Comparison of ENCODE assay signal across 11 cellular contexts in genomic region chr11:123196060-123196714, GRCh38. TPM values are rescaled to one million over a fixed set of nuclear protein-coding genes. Genes with fewer than 3 reads are reported as not detected.
A peak's percentile ranks its signal among the peaks of the same experiment; 100 is the strongest.
DNase-seq lines count a peak whose midpoint lies in the region; ATAC-seq, FAIRE-seq and TF ChIP-seq lines count a peak whose summit lies in the region.
"Had no signal": no experiment of that assay in that cellular context is flagged by ENCODE, and none has a peak within 500 bp of the region (broad histone marks: within the 10 kb centered on the region; RNA-seq: fewer than 3 reads in every experiment).

No MANE protein-coding gene starts in this region.

- no peaks in the 10 kb centered on the region for H3K36me3 Mint-ChIP-seq in activated T-cell treated with anti-CD3 and anti-CD28 coated beads, Interleukin-2, amount 50 U/mL, for 24 hours (ENCODE audit: low read depth)

- peaks cover 27% of the 10 kb centered on the region for H3K4me1 Mint-ChIP-seq in activated T-cell treated with anti-CD3 and anti-CD28 coated beads, Interleukin-2, amount 50 U/mL, for 24 hours (ENCODE audit: low read depth)

- H3K9me3 ChIP-seq in K562 (replicated peaks; ENCODE audit: control insufficient read depth, insufficient read depth, low read depth, low read length) (no peaks in the 10 kb centered on the region), testis (no peaks in the 10 kb centered on the region)

- peak; percentile 40 for DNase-seq in activated T-cell treated with anti-CD3 and anti-CD28 coated beads, Interleukin-2, amount 50 U/mL, for 24 hours
- no peak for DNase-seq in activated T-cell treated with anti-CD3 and anti-CD28 coated beads, Interleukin-2, amount 50 U/mL, for 1 hour
- no peak for DNase-seq in K562 (ENCODE audit: extremely low read depth in 1 of 4, low spot score in 3 of 4)
- peak; percentile 43 for DNase-seq in iPS-NIHi11 (ENCODE audit: low spot score)
- no peak for DNase-seq in testis
- no peak for DNase-seq in C1 segment of cervical spinal cord (lab: John Stamatoyannopoulos, UW)
- DNase-seq: brain microvascular endothelial cell, hippocampal formation, NCI-H1417 treated with DMSO at 0.1 percent for 48 hours had no signal

- TF ChIP-seq CTCF in K562 (IDR thresholded peaks at IDR 0.05 in 2 of 3, conservative IDR thresholded peaks at IDR 0.05 in 1 of 3; ENCODE audit: insufficient read depth in 2 of 3, low read depth in 1 of 3, low read length in 3 of 3), result no peak
- no peak for TF ChIP-seq CTCF in testis (IDR thresholded peaks at IDR 0.05)

- H3K4me3 Mint-ChIP-seq in activated T-cell treated with anti-CD3 and anti-CD28 coated beads, Interleukin-2, amount 50 U/mL, for 24 hours, result peak overlapping the region; percentile 60

- TF ChIP-seq POLR2A in K562 (conservative IDR thresholded peaks at IDR 0.05) (no peak), testis (IDR thresholded peaks at IDR 0.05) (no peak)

- no peaks in the 10 kb centered on the region for H3K36me3 ChIP-seq in K562 (ENCODE audit: control insufficient read depth, insufficient read depth, low read length)
- H3K36me3 ChIP-seq in testis (ENCODE audit: low read depth, missing control alignments), result no peaks in the 10 kb centered on the region
- H3K36me3 ChIP-seq: brain microvascular endothelial cell had no signal

- no peaks in the 10 kb centered on the region for H3K9me1 ChIP-seq in K562 (ENCODE audit: control insufficient read depth, insufficient read depth, low read length)

- no peak overlapping the region for H3K9ac ChIP-seq in K562 (ENCODE audit: insufficient read depth in 1 of 2, low read depth in 2 of 2, low read length in 2 of 2)

- peaks cover 0 to 5% of the 10 kb centered on the region in 2 experiments; a peak in 1 of 5 replicates for H3K4me1 ChIP-seq in K562 (replicated peaks in 1 of 2; ENCODE audit: control insufficient read depth in 2 of 2, insufficient read depth in 2 of 2, low read length in 2 of 2)
- no peaks in the 10 kb centered on the region for H3K4me1 ChIP-seq in testis

- whole genome bisulfite sequencing in K562 (ENCODE audit: insufficient coverage, low coverage, missing lambda C conversion rate), result 2% methylated on average over 24 of the region's 34 CpGs
- 31 to 51% methylated on average over 9 to 24 of the region's 34 CpGs for WGBS in testis, 2 donors

- H3K27ac ChIP-seq in K562 (ENCODE audit: extremely low read depth, low read depth, low read length) (no peak overlapping the region), testis (no peak overlapping the region)
- H3K27ac ChIP-seq: brain microvascular endothelial cell had no signal

- H3K4me3 ChIP-seq in K562 (no peak overlapping the region), testis (peak overlapping the region; percentile 45 to 52)

- POLR2A ChIA-PET in K562 (lab: Yijun Ruan, JAX), result no interaction called here

- peaks cover 24 to 47% of the 10 kb centered on the region in 2 experiments for H3K27me3 ChIP-seq in K562 (ENCODE audit: control insufficient read depth in 2 of 2, insufficient read depth in 2 of 2, low read length in 2 of 2)
- no peaks in the 10 kb centered on the region for H3K27me3 ChIP-seq in testis
- H3K27me3 ChIP-seq: brain microvascular endothelial cell had no signal

- H3K27ac Mint-ChIP-seq in activated T-cell treated with anti-CD3 and anti-CD28 coated beads, Interleukin-2, amount 50 U/mL, for 24 hours, result no peak overlapping the region

- no peak overlapping the region for H3K4me2 ChIP-seq in K562 (ENCODE audit: insufficient read depth, low read length)

- no peak for TF ChIP-seq RAD21 in K562 (CRISPR knock-in tag; conservative IDR thresholded peaks at IDR 0.05 in 1 of 2, IDR thresholded peaks at IDR 0.05 in 1 of 2)

- in situ Hi-C loops in K562 (cut with MboI), result no loop called here

- no peak overlapping the region for H2AFZ ChIP-seq in K562 (ENCODE audit: low read depth, low read length)

- H3K27me3 Mint-ChIP-seq in activated T-cell treated with anti-CD3 and anti-CD28 coated beads, Interleukin-2, amount 50 U/mL, for 24 hours, result peaks cover 78% of the 10 kb centered on the region

- no peaks in the 10 kb centered on the region for H3K9me3 Mint-ChIP-seq in activated T-cell treated with anti-CD3 and anti-CD28 coated beads, Interleukin-2, amount 50 U/mL, for 24 hours

- CTCF ChIA-PET in K562 (lab: Yijun Ruan, JAX; ENCODE audit: low intra/inter-chr PET ratio), result no interaction called here

- intact Hi-C loops in K562 (cut with micrococcal nuclease) (no loop called here), testis (cut with DNase I; ENCODE audit: low total_unique reads) (no loop called here)

- no TSS peak for BruUV-seq in K562 (replicated peaks; lab: Mats Ljungman, UMichigan)

- 0 out of 2 replicates have a peak, but pooled peaks cover 3% of the 10 kb centered on the region for H4K20me1 ChIP-seq in K562 (replicated peaks; ENCODE audit: control insufficient read depth, insufficient read depth, low read length)

- H3K79me2 ChIP-seq in K562 (ENCODE audit: control insufficient read depth, insufficient read depth, low read length), result no peaks in the 10 kb centered on the region

- FAIRE-seq in K562 (lab: Jason Lieb, UNC), result no peak

- no peak for TF ChIP-seq EP300 in K562 (IDR thresholded peaks at IDR 0.05; ENCODE audit: low read length)

- ATAC-seq in K562, result no peak
- ATAC-seq in HG03159 (IDR thresholded peaks at IDR 0.05; ENCODE audit: unreplicated experiment), result no peak
- no peak for ATAC-seq in GM21528 (IDR thresholded peaks at IDR 0.05; ENCODE audit: low FRiP score, unreplicated experiment)

TF ChIP-seq in K562, 482 proteins besides CTCF, POLR2A, EP300 and RAD21:
- peak; percentile 46; the same call in 1 of the 2 replicates for TF ChIP-seq CEBPB (tag; IDR thresholded peaks at IDR 0.05)
- TF ChIP-seq CEBPG (CRISPR knock-in tag; IDR thresholded peaks at IDR 0.05), result no peak
- TF ChIP-seq CEBPG (tag; conservative IDR thresholded peaks at IDR 0.05 in 1 of 2, IDR thresholded peaks at IDR 0.05 in 1 of 2), result peak in 1 of 2 experiments; percentile 63; a peak in 2 of 4 replicates
- peak; percentile 60 for TF ChIP-seq ATF3 (IDR thresholded peaks at IDR 0.05)
- no peak for TF ChIP-seq ATF3 (CRISPR knock-in tag; conservative IDR thresholded peaks at IDR 0.05)
- no peak for TF ChIP-seq ZNF695 (CRISPR knock-in tag; IDR thresholded peaks at IDR 0.05)
- TF ChIP-seq ESRRA (IDR thresholded peaks at IDR 0.05; ENCODE audit: borderline replicate concordance, low read depth), result 0 out of 2 replicates have a peak, but pooled peaks have one; percentile 31
- TF ChIP-seq KDM5B (IDR thresholded peaks at IDR 0.05; ENCODE audit: insufficient replicate concordance, low read depth, low read length), result no peak

RNA-seq across cellular contexts. Expression of gene CLMP, which starts 1.1 kb away (rescaled TPM):
- total RNA-seq in K562 (2011; cell fraction: chromatin; rRNA removed; ENCODE audit: low replicate concordance), result not detected in 2 replicates
- total RNA-seq in K562 (2011; cell fraction: nucleolus; rRNA removed), result not detected in 2 replicates
- not detected in 2 replicates for total RNA-seq in K562 (2011; cell fraction: nucleoplasm; rRNA removed)
- total RNA-seq in K562 (2014; rRNA removed) (not detected in 2 replicates), K562 (2014; rRNA removed; fragmentation: Illumina TruSeq; extraction: Trizol) (not detected in 2 replicates), K562 (2015; rRNA removed; fragmentation: Illumina TruSeq; extraction: Trizol) (not detected in 2 replicates), K562 (2021) (0.02 and 0.49 TPM in 2 replicates), testis (1 to 10 TPM; 6.0 to 6.3 TPM)
- polyA plus RNA-seq in K562 (2011; rRNA removed) (not detected in 2 replicates), K562 (2014; fragmentation: Illumina TruSeq; extraction: Trizol) (not detected in 2 replicates), K562 (2014; fragmentation: Nextera tagmentation; extraction: Ambion mirVana) (under 1 TPM; 0.03 to 0.15 TPM), K562 (2014; rRNA removed) (not detected in 2 replicates), testis (ENCODE audit: insufficient read depth, low read depth, low replicate concordance) (6.5 TPM)
- not detected in 2 replicates for polyA plus RNA-seq in K562 (2011; cell fraction: cytosol; rRNA removed)
- not detected in 2 replicates for polyA plus RNA-seq in K562 (2011; cell fraction: nucleus; rRNA removed)
- 0.03 and 0.05 TPM in 2 replicates for polyA plus RNA-seq in K562 (2012)
- not detected in 2 replicates for polyA minus RNA-seq in K562 (2011; rRNA and poly(A)+ RNA removed)
- polyA minus RNA-seq in K562 (2011; cell fraction: cytosol; rRNA and poly(A)+ RNA removed), result not detected in 2 replicates
- polyA minus RNA-seq in K562 (2011; cell fraction: nucleus; rRNA and poly(A)+ RNA removed), result 0.13 TPM in 1 of 2 replicates, not detected in the other

Comparison
In these comparisons a context has a peak if more than half of its experiments do, and no peak if none do; other contexts are left out.
1. DNase-seq: peak in activated T-cell treated with anti-CD3 and anti-CD28 coated beads, Interleukin-2, amount 50 U/mL, for 24 hours (single experiment) and iPS-NIHi11 (single experiment); none in activated T-cell treated with anti-CD3 and anti-CD28 coated beads, Interleukin-2, amount 50 U/mL, for 1 hour (single experiment), K562 (0 of 4), testis (single experiment) and C1 segment of cervical spinal cord (0 of 14).
2. RNA of gene CLMP, which starts 1.1 kb away (total RNA-seq): 6.0 to 6.3 TPM in testis; 0.02 to 0.49 TPM in K562; every median in the first group is over 4 times any median in the second.